ENCODE assay signal across 1 cellular context in genomic region chr12:131368073-131369071, GRCh38.
TF ChIP-seq lines count a peak whose summit lies in the region.

No MANE protein-coding gene starts in this region.

TF ChIP-seq in HepG2, 621 proteins besides CTCF, POLR2A, EP300 and RAD21 (continued from another document):
- no peak for TF ChIP-seq ZNF142 (CRISPR knock-in tag; IDR thresholded peaks at IDR 0.05)
- TF ChIP-seq ZNF570 (CRISPR knock-in tag; IDR thresholded peaks at IDR 0.05; ENCODE audit: borderline replicate concordance) = no peak
